Comparison of ENCODE assay signal across 10 cellular contexts in genomic region chr10:60441515-60441914, GRCh38. TPM values are rescaled to one million over a fixed set of nuclear protein-coding genes. Genes with fewer than 3 reads are reported as not detected.
DNase-seq lines count a peak whose midpoint lies in the region; TF ChIP-seq lines count a peak whose summit lies in the region.
"Had no signal": no experiment of that assay in that cellular context is flagged by ENCODE, and none has a peak within 500 bp of the region (broad histone marks: within the 10 kb centered on the region; RNA-seq: fewer than 3 reads in every experiment).

No MANE protein-coding gene starts in this region.

- H3K36me3 ChIP-seq in Caco-2 (ENCODE audit: control insufficient read depth, insufficient read depth, low read length) = no peaks in the 10 kb centered on the region
- no peaks in the 10 kb centered on the region for H3K36me3 ChIP-seq in kidney epithelial cell (ENCODE audit: control insufficient read depth, insufficient read depth, low read length)
- H3K36me3 ChIP-seq in mesenchymal stem cell (ENCODE audit: control insufficient read depth in 1 of 2, insufficient read depth in 2 of 2, low read depth in 1 of 2, low read length in 2 of 2) = no peaks in the 10 kb centered on the region
- H3K36me3 ChIP-seq: transverse colon had no signal

- no TSS peak for BruUV-seq in Caco-2 (replicated peaks; lab: Mats Ljungman, UMichigan)

- no peak overlapping the region for H2BK120ac ChIP-seq in mesenchymal stem cell (ENCODE audit: low read depth, low read length)

- peaks cover 5% of the 10 kb centered on the region for H3K79me1 ChIP-seq in mesenchymal stem cell (replicated peaks; ENCODE audit: low read length, poor library complexity, severe bottlenecking)

- POLR2A ChIA-PET in Caco-2 (lab: Charles Lee) = no interaction called here

- H3K4me3 ChIP-seq in Caco-2 (ENCODE audit: low read depth, low read length) (no peak overlapping the region), kidney epithelial cell (ENCODE audit: low read depth, low read length) (no peak overlapping the region), mesenchymal stem cell (ENCODE audit: insufficient read depth in 1 of 2, low read depth in 1 of 2, low read length in 2 of 2) (no peak overlapping the region)
- H3K4me3 ChIP-seq: lung, transverse colon had no signal

- H3K27me3 ChIP-seq in Caco-2 (replicated peaks; ENCODE audit: control insufficient read depth, insufficient read depth, low read length) = no peaks in the 10 kb centered on the region
- H3K27me3 ChIP-seq in kidney epithelial cell (ENCODE audit: control insufficient read depth, insufficient read depth, low read length) = no peaks in the 10 kb centered on the region
- H3K27me3 ChIP-seq in mesenchymal stem cell (ENCODE audit: control insufficient read depth in 1 of 2, insufficient read depth in 1 of 2, low read length in 2 of 2) = no peaks in the 10 kb centered on the region
- H3K27me3 ChIP-seq: transverse colon had no signal

- no peak overlapping the region for H3K9ac ChIP-seq in mesenchymal stem cell (ENCODE audit: low read length)

- H3K23ac ChIP-seq in mesenchymal stem cell (ENCODE audit: low read length in 2 of 2) = no peak overlapping the region

- no peak overlapping the region for H2BK12ac ChIP-seq in mesenchymal stem cell (ENCODE audit: low read length in 2 of 2)

- no peak overlapping the region for H2AK5ac ChIP-seq in mesenchymal stem cell (ENCODE audit: low read length, severe bottlenecking)

- no peak overlapping the region for H2AFZ ChIP-seq in mesenchymal stem cell (ENCODE audit: low read depth, low read length)

- H2BK5ac ChIP-seq in mesenchymal stem cell (ENCODE audit: low read depth, low read length, poor library complexity, severe bottlenecking) = no peak overlapping the region

- H3K27ac Mint-ChIP-seq in Caco-2 (ENCODE audit: unreplicated experiment) = no peak overlapping the region
- H3K27ac Mint-ChIP-seq: dendritic cell treated with granulocyte-macrophage colony-stimulating factor and Interleukin-4, amounts not matched to agents 40 ng/mL and 50 ng/mL, for 4 days had no signal

- intact Hi-C loops in Caco-2 (cut with micrococcal nuclease; ENCODE audit: unreplicated experiment) = loop anchor here (10.0 kb wide), 1 partner anchor 523 kb away; no protein-coding TSS in a partner anchor

- no peaks in the 10 kb centered on the region for H3K9me3 ChIP-seq in Caco-2
- no peaks in the 10 kb centered on the region for H3K9me3 ChIP-seq in mesenchymal stem cell (ENCODE audit: control insufficient read depth, low read length)
- H3K9me3 ChIP-seq: transverse colon had no signal

- H3K4ac ChIP-seq in mesenchymal stem cell (ENCODE audit: low read depth in 1 of 2, low read length in 2 of 2) = no peak overlapping the region

- H3K4me3 Mint-ChIP-seq in Caco-2 (ENCODE audit: unreplicated experiment) = no peak overlapping the region
- H3K4me3 Mint-ChIP-seq: dendritic cell treated with granulocyte-macrophage colony-stimulating factor and Interleukin-4, amounts not matched to agents 40 ng/mL and 50 ng/mL, for 4 days had no signal

- H3K4me1 ChIP-seq in Caco-2 (peaks cover 12% of the 10 kb centered on the region), mesenchymal stem cell (ENCODE audit: control insufficient read depth, insufficient read depth, low read depth, low read length) (no peaks in the 10 kb centered on the region)

- H3K36me3 Mint-ChIP-seq in Caco-2 (ENCODE audit: insufficient read depth, unreplicated experiment) = no peaks in the 10 kb centered on the region

- H3K18ac ChIP-seq in mesenchymal stem cell (ENCODE audit: low read depth in 1 of 2, low read length in 2 of 2) = no peak overlapping the region

- no peak overlapping the region for H3K14ac ChIP-seq in mesenchymal stem cell (ENCODE audit: low read length in 2 of 2)

- peaks cover 7% of the 10 kb centered on the region for H3K4me1 Mint-ChIP-seq in Caco-2 (ENCODE audit: low read depth, unreplicated experiment)

- DNase-seq in Caco-2 (no peak), HT1080 (ENCODE audit: low read depth) (peak; percentile 18), kidney epithelial cell (ENCODE audit: low read depth) (no peak), mesenchymal stem cell (no peak)
- DNase-seq in activated naive CD4-positive, alpha-beta T cell treated with Interleukin-2 at 50 U/mL for 16 hours = no peak
- DNase-seq in activated CD4-positive, alpha-beta T cell treated with anti-CD3 and anti-CD28 coated beads for 1 hour = no peak
- DNase-seq: transverse colon had no signal

- H4K8ac ChIP-seq in mesenchymal stem cell (ENCODE audit: low read length) = no peak overlapping the region

- H4K91ac ChIP-seq in mesenchymal stem cell (ENCODE audit: low read length) = no peak overlapping the region

- H3K9me3 Mint-ChIP-seq in Caco-2 (ENCODE audit: unreplicated experiment) = no peaks in the 10 kb centered on the region
- H3K9me3 Mint-ChIP-seq: dendritic cell treated with granulocyte-macrophage colony-stimulating factor and Interleukin-4, amounts not matched to agents 40 ng/mL and 50 ng/mL, for 4 days had no signal

- CTCF ChIA-PET in Caco-2 (lab: Charles Lee) = interaction anchor here (0.6 to 1.8 kb wide), 6 partner anchors 203 to 341 kb away, joined by 3 to 15 read pairs (median 4); no protein-coding TSS in a partner anchor

- TF ChIP-seq CTCF in Caco-2 (IDR thresholded peaks at IDR 0.05; ENCODE audit: insufficient read depth in 1 of 2, low read depth in 1 of 2, low read length in 1 of 2, severe bottlenecking in 1 of 2, unreplicated experiment in 1 of 2) = peak; percentile 48 to 60
- peak; percentile 70 for TF ChIP-seq CTCF in VCaP (conservative IDR thresholded peaks at IDR 0.05)
- peak; percentile 31 for TF ChIP-seq CTCF in kidney epithelial cell (IDR thresholded peaks at IDR 0.05; ENCODE audit: insufficient read depth, low read length, poor library complexity, severe bottlenecking)

- H3K4me2 ChIP-seq in mesenchymal stem cell (ENCODE audit: low read length, poor library complexity, severe bottlenecking) = no peak overlapping the region

- H3K27me3 Mint-ChIP-seq in Caco-2 (ENCODE audit: insufficient read depth, unreplicated experiment) = no peaks in the 10 kb centered on the region

- H3K27ac ChIP-seq in VCaP = no peak overlapping the region
- no peak overlapping the region for H3K27ac ChIP-seq in mesenchymal stem cell (ENCODE audit: low read length, poor library complexity, severe bottlenecking)
- H3K27ac ChIP-seq: transverse colon had no signal

- H2BK15ac ChIP-seq in mesenchymal stem cell (ENCODE audit: low read depth, poor library complexity, severe bottlenecking) = no peak overlapping the region

- no CpG with 5 or more reads among the region's 1 CpG for WGBS in mesenchymal stem cell

RNA-seq across cellular contexts. Expression of gene ANK3, which starts 51.8 kb away (rescaled TPM):
- total RNA-seq in Caco-2 (2022) = 46.7 and 52.3 TPM in 2 replicates
- total RNA-seq in HT1080 (2014; rRNA removed; shearing (Covaris generic)) = 0.53 and 0.58 TPM in 2 replicates
- polyA plus RNA-seq in HT1080 (2015; cell fraction: cytosol; rRNA removed) = 0.17 and 1.1 TPM in 2 replicates
- 1.1 and 1.4 TPM in 2 replicates for polyA plus RNA-seq in HT1080 (2015; cell fraction: nucleus; rRNA removed)
- 5.1 and 14.8 TPM in 2 replicates for total RNA-seq in kidney epithelial cell
- polyA plus RNA-seq in mesenchymal stem cell (2013, experiment 1 of 2) = 88.0 TPM
- polyA plus RNA-seq in mesenchymal stem cell (2013, experiment 2 of 2) = 80.8 TPM
